7 cellular contexts compared by ENCODE assay signal in the genomic region with DNA sequence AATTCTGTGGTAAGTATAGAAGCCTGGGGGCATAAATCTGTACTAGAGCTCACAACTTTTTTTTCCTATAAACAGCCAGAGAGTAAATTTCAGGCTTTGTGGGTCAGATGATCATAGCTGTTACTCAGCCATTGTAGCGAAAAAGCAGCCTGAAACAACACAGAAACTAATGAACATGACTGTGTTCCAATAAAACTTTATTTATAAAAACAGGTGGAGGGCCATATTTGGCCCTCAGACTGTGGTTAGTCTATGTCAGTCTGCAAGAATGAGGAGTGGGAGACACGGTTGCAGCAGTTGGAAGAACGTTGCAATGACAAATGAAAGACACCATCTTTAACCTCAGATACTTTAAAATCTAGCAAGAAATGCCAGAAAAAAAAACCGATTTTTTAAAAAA.
"Had no signal": no experiment of that assay in that cellular context is flagged by ENCODE, and none has a peak within 500 bp of the region (broad histone marks: within the 10 kb centered on the region; RNA-seq: fewer than 3 reads in every experiment).

No MANE protein-coding gene starts in this region.

- DNase-seq: GDM1, GF-D8 had no signal

- FAIRE-seq: G401.6, GM12891, GM12892, GM18507, GM19239 had no signal
